ENCODE assay signal across 9 cellular contexts in genomic region chrX:140701480-140701879, GRCh38. TPM values are rescaled to one million over a fixed set of nuclear protein-coding genes. Genes with fewer than 3 reads are reported as not detected.
A peak's percentile ranks its signal among the peaks of the same experiment; 100 is the strongest.
DNase-seq lines count a peak whose midpoint lies in the region; ATAC-seq and TF ChIP-seq lines count a peak whose summit lies in the region.
"Had no signal": no experiment of that assay in that cellular context is flagged by ENCODE, and none has a peak within 500 bp of the region (broad histone marks: within the 10 kb centered on the region; RNA-seq: fewer than 3 reads in every experiment).

No MANE protein-coding gene starts in this region.

- H3K9ac ChIP-seq in mesendoderm (ENCODE audit: low read length) = no peak overlapping the region

- no peak overlapping the region for H2BK120ac ChIP-seq in mesendoderm (ENCODE audit: low read depth, low read length)

- no TSS peak for BruUV-seq in Panc1 (replicated peaks; lab: Mats Ljungman, UMichigan)

- H2BK5ac ChIP-seq in mesendoderm (ENCODE audit: low read length) = no peak overlapping the region

- no peak overlapping the region for H3K4ac ChIP-seq in mesendoderm (ENCODE audit: low read depth, low read length)

- H3K27me3 ChIP-seq in Panc1 (ENCODE audit: control insufficient read depth, insufficient read depth, low read length) (no peaks in the 10 kb centered on the region), mesendoderm (ENCODE audit: insufficient read depth, low read length, poor library complexity) (no peaks in the 10 kb centered on the region)

- H3K56ac ChIP-seq in mesendoderm (ENCODE audit: low read length) = no peak overlapping the region

- ATAC-seq in GM18868 (IDR thresholded peaks at IDR 0.05; ENCODE audit: unreplicated experiment) = peak; percentile 70
- ATAC-seq in Panc1 = peak; percentile 70; the same call in 1 of the 2 replicates
- no peak for ATAC-seq in HG03469 (IDR thresholded peaks at IDR 0.05; ENCODE audit: unreplicated experiment)
- no peak for ATAC-seq in HG03439 (IDR thresholded peaks at IDR 0.05; ENCODE audit: unreplicated experiment)

- H3K4me2 ChIP-seq in mesendoderm (ENCODE audit: low read length) = no peak overlapping the region

- no peaks in the 10 kb centered on the region for H3K79me2 ChIP-seq in mesendoderm (ENCODE audit: control insufficient read depth, insufficient read depth, low read length)

- intact Hi-C loops in Panc1 (cut with micrococcal nuclease; ENCODE audit: unreplicated experiment) = loop anchor here (1.0 kb wide), 1 partner anchor 32 kb away; no protein-coding TSS in a partner anchor

- no peaks in the 10 kb centered on the region for H3K79me1 ChIP-seq in mesendoderm (ENCODE audit: low read length)

- H4K5ac ChIP-seq in mesendoderm (ENCODE audit: low read length) = no peak overlapping the region

- H4K8ac ChIP-seq in mesendoderm (ENCODE audit: low read depth, low read length) = no peak overlapping the region

- peak; percentile 13 for DNase-seq in AG20443 (ENCODE audit: low spot score)
- no peak for DNase-seq in Panc1 (ENCODE audit: low read depth, low spot score)
- DNase-seq in iPS-NIHi11 (ENCODE audit: low spot score) = peak; percentile 6
- DNase-seq in mesendoderm = no peak
- DNase-seq in HuH-7.5 (ENCODE audit: low spot score) = no peak
- DNase-seq: activated CD4-positive, alpha-beta T cell treated with anti-CD3 and anti-CD28 coated beads, Interleukin-2, amount 50 U/mL, for 1 hour had no signal

- H3K18ac ChIP-seq in mesendoderm (ENCODE audit: low read length) = no peak overlapping the region

- in situ Hi-C loops in Panc1 (cut with HindIII; ENCODE audit: low pct_unique_long_range_greater_than_20kb, low sequenced_read_pairs) = no loop called here

- POLR2A ChIA-PET in Panc1 (lab: Charles Lee) = no interaction called here

- H3K36me3 ChIP-seq in Panc1 (ENCODE audit: control insufficient read depth, insufficient read depth, low read length) = no peaks in the 10 kb centered on the region
- no peaks in the 10 kb centered on the region for H3K36me3 ChIP-seq in mesendoderm (ENCODE audit: control insufficient read depth, insufficient read depth, low read length)

- no peak overlapping the region for H2AK5ac ChIP-seq in mesendoderm (ENCODE audit: low read length)

- no peak overlapping the region for H3K4me3 ChIP-seq in Panc1 (ENCODE audit: low read depth in 2 of 2, low read length in 2 of 2)
- H3K4me3 ChIP-seq in mesendoderm (ENCODE audit: low read length) = no peak overlapping the region

- H2BK15ac ChIP-seq in mesendoderm (replicated peaks; ENCODE audit: low read depth) = no peak overlapping the region

- H3K23ac ChIP-seq in mesendoderm (ENCODE audit: low read length) = no peak overlapping the region

- CTCF ChIA-PET in Panc1 (lab: Charles Lee) = interaction anchor here (0.6 to 0.7 kb wide), 2 partner anchors 29 to 46 kb away, joined by 6 to 8 read pairs; no protein-coding TSS in a partner anchor

- no peaks in the 10 kb centered on the region for H3K9me3 ChIP-seq in Panc1 (ENCODE audit: control insufficient read depth, insufficient read depth, low read depth, low read length)

- no CpG with 5 or more reads among the region's 9 CpGs for WGBS in mesendoderm (ENCODE audit: extremely low coverage, insufficient coverage, low lambda C conversion rate)

- H3K4me1 ChIP-seq in Panc1 (ENCODE audit: control insufficient read depth, insufficient read depth, low read length) (no peaks in the 10 kb centered on the region), mesendoderm (ENCODE audit: control insufficient read depth, low read depth, low read length) (no peaks in the 10 kb centered on the region)

- H3K27ac ChIP-seq in Panc1 (ENCODE audit: low read length) = no peak overlapping the region
- H3K27ac ChIP-seq in mesendoderm (ENCODE audit: low read depth, low read length) = no peak overlapping the region

- TF ChIP-seq CTCF in Panc1 (IDR thresholded peaks at IDR 0.05) = peak; percentile 66; the same call in 1 of the 2 replicates

RNA-seq across cellular contexts. Expression of gene LINC00632, which starts 8.1 kb away (rescaled TPM):
- total RNA-seq in Panc1 (2021; ENCODE audit: unreplicated experiment) = 0.13 TPM
- polyA plus RNA-seq in Panc1 (2012; ENCODE audit: insufficient read length) = not detected
- polyA plus RNA-seq in mesendoderm (2013, experiment 1 of 2) = 12.4 TPM
- 12.3 TPM for polyA plus RNA-seq in mesendoderm (2013, experiment 2 of 2)

Comparison
In these comparisons a context has a peak if more than half of its experiments do, and no peak if none do; other contexts are left out.
1. DNase-seq: peak in AG20443 (single experiment) and iPS-NIHi11 (single experiment); none in Panc1 (single experiment), mesendoderm (single experiment) and HuH-7.5 (single experiment).
2. ATAC-seq: peak in GM18868 (single experiment) and Panc1 (single experiment); none in HG03469 (single experiment) and HG03439 (single experiment).